In the genomic region with DNA sequence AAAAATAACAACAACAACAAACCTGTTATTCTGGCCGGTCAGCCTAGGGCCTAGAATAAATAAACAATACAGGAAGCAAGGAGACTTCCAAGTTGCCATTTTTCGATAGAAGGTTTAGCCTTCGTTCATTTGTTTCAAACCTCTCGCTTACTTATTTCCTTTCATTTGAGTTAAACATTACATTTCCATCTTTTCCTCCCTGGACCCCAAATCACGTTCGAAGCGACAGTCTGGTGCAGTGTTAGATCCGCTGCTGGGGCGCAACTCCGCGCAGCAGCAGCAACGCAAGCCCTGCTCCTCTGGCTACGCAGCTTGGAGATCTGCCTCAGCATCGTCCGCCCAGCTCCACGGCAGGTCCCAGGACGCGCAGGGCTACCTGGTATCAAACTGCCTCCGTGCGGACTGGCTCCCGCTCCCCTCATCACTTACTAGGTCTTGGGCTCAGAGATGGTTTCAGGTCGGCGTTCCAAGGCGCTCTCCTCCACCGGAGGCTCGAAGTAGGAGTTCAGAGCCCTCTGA, we compare ENCODE assay signal across 1 cellular context.
TF ChIP-seq lines count a peak whose summit lies in the region.

No MANE protein-coding gene starts in this region.

TF ChIP-seq in IMR-90, 13 proteins besides CTCF, POLR2A, EP300 and RAD21:
- TF ChIP-seq USF2 (IDR thresholded peaks at IDR 0.05; ENCODE audit: low read depth, low read length) (no peak), NFE2L2 (IDR thresholded peaks at IDR 0.05; ENCODE audit: low read depth, low read length) (no peak), FOS (IDR thresholded peaks at IDR 0.05; ENCODE audit: low read depth, low read length) (no peak), BHLHE40 (IDR thresholded peaks at IDR 0.05; ENCODE audit: low read depth, low read length) (no peak)
- TF ChIP-seq, protein P1, sequence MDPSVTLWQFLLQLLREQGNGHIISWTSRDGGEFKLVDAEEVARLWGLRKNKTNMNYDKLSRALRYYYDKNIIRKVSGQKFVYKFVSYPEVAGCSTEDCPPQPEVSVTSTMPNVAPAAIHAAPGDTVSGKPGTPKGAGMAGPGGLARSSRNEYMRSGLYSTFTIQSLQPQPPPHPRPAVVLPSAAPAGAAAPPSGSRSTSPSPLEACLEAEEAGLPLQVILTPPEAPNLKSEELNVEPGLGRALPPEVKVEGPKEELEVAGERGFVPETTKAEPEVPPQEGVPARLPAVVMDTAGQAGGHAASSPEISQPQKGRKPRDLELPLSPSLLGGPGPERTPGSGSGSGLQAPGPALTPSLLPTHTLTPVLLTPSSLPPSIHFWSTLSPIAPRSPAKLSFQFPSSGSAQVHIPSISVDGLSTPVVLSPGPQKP (IDR thresholded peaks at IDR 0.05; ENCODE audit: borderline replicate concordance, low read depth, low read length): no peak
